16 cellular contexts compared by ENCODE assay signal in the genomic region with DNA sequence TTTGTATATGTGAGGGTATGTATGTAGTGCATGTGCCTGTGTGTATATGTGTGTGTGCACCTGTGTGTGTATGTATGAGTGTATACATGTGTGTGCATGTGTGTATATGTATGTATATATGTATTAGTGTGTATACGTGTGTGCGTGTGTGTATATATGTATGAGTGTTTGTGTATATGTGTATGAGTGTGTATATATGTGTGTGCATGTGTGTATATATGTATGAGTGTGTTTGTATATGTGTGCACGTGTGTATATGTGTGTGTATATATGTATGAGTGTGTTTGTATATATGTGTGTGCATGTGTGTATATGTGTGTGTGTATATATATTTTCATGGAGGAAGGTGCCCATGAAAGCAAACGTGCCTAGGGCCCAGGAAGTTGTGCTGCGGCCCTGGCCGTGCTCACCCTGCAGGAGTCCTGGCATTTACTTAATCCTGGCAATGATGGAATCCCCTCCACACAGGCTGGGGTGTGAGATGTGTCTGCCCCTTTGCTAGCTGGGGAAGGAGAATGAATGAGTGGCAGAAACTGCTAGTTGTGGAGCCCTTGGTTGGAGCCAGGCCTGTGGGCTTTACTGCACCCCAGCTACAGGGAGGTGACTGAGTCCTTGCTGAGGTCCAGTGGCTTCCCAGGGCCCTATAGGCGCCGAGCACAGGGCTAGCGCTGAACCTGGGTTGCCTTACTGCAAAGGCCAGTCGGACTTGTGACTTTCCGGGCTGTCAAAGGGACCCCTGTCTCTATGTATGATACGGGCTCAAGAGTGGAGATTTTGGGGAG.
DNase-seq lines count a peak whose midpoint lies in the region; ATAC-seq, FAIRE-seq and TF ChIP-seq lines count a peak whose summit lies in the region.
"Had no signal": no experiment of that assay in that cellular context is flagged by ENCODE, and none has a peak within 500 bp of the region (broad histone marks: within the 10 kb centered on the region; RNA-seq: fewer than 3 reads in every experiment).

No MANE protein-coding gene starts in this region.

- no peaks in the 10 kb centered on the region for H3K79me1 ChIP-seq in H9 (ENCODE audit: insufficient read depth, low read depth, low read length, poor library complexity, severe bottlenecking)

- 100% methylated on average over 2 of the region's 12 CpGs for whole genome bisulfite sequencing in H9 (ENCODE audit: extremely low coverage, insufficient read length, low lambda C conversion rate)
- WGBS in GM12878 (ENCODE audit: insufficient coverage, insufficient replicate concordance, low lambda C conversion rate, missing lambda C conversion rate) = 55% methylated on average over 12 of the region's 12 CpGs

- TF ChIP-seq CTCF in H9 (conservative IDR thresholded peaks at IDR 0.05) (no peak), GM12878 (IDR thresholded peaks at IDR 0.05 in 2 of 3, conservative IDR thresholded peaks at IDR 0.05 in 1 of 3; ENCODE audit: control insufficient read depth in 2 of 3, extremely low read depth in 1 of 3, insufficient read depth in 1 of 3, low read depth in 3 of 3, low read length in 3 of 3) (no peak), osteocyte (IDR thresholded peaks at IDR 0.05) (no peak), foreskin keratinocyte (conservative IDR thresholded peaks at IDR 0.05) (no peak)

- no peak overlapping the region for H2BK5ac ChIP-seq in H9 (ENCODE audit: insufficient read length, low read length)

- H3K27ac Mint-ChIP-seq in H9 (peak overlapping the region in 1 of 3 experiments; percentile 75; a peak in 1 of 7 replicates), osteocyte (ENCODE audit: unreplicated experiment) (no peak overlapping the region)
- H3K27ac Mint-ChIP-seq in activated CD4-positive, alpha-beta memory T cell treated with anti-CD3 and anti-CD28 coated beads, Interleukin-2, amount 10 ng/mL, durations not matched to agents 7 days and 5 days = no peak overlapping the region
- H3K27ac Mint-ChIP-seq: CD14-positive monocyte had no signal

- H2AFZ ChIP-seq in H9 (ENCODE audit: low read length) (no peak overlapping the region), GM12878 (ENCODE audit: control insufficient read depth, low read depth, low read length) (no peak overlapping the region)

- H3K27me3 Mint-ChIP-seq in H9 (ENCODE audit: low read depth) (peaks cover 9% of the 10 kb centered on the region), osteocyte (ENCODE audit: unreplicated experiment) (peaks cover 5% of the 10 kb centered on the region)
- H3K27me3 Mint-ChIP-seq in activated CD4-positive, alpha-beta memory T cell treated with anti-CD3 and anti-CD28 coated beads, Interleukin-2, amount 10 ng/mL, durations not matched to agents 7 days and 5 days = no peaks in the 10 kb centered on the region

- H2BK15ac ChIP-seq in H9 (ENCODE audit: low read depth, low read length) = no peak overlapping the region

- no peaks in the 10 kb centered on the region for H3K36me3 Mint-ChIP-seq in H9 (ENCODE audit: insufficient read depth in 1 of 3, low read depth in 3 of 3)
- no peaks in the 10 kb centered on the region for H3K36me3 Mint-ChIP-seq in osteocyte (ENCODE audit: unreplicated experiment)
- no peaks in the 10 kb centered on the region for H3K36me3 Mint-ChIP-seq in activated CD4-positive, alpha-beta memory T cell treated with anti-CD3 and anti-CD28 coated beads, Interleukin-2, amount 10 ng/mL, durations not matched to agents 7 days and 5 days (ENCODE audit: low read depth)
- H3K36me3 Mint-ChIP-seq: CD14-positive monocyte; CD8-positive, alpha-beta memory T cell had no signal

- H3K4ac ChIP-seq in H9 (ENCODE audit: low read depth, low read length) = no peak overlapping the region

- peak overlapping the region; percentile 16; the same call in 1 of the 2 replicates for H3K14ac ChIP-seq in H9 (ENCODE audit: insufficient read depth, low read length)

- H3K79me2 ChIP-seq in H9 (ENCODE audit: insufficient read depth, low read length) (no peaks in the 10 kb centered on the region), GM12878 (ENCODE audit: control insufficient read depth, insufficient read depth, low read length) (no peaks in the 10 kb centered on the region)

- SMC1A ChIA-PET in GM12878 (lab: Charles Lee; ENCODE audit: uncharacterized antibody, unreplicated experiment) = interaction anchor here (0.8 to 1.1 kb wide), 4 partner anchors 9 to 295 kb away, joined by 3 read pairs; no protein-coding TSS in a partner anchor

- no TSS peak for BruUV-seq in GM12878 (replicated peaks; lab: Mats Ljungman, UMichigan)

- TF ChIP-seq RAD21 in GM12878 (IDR thresholded peaks at IDR 0.05; ENCODE audit: insufficient read depth, low read depth, low read length) = no peak

- no peak overlapping the region for H2BK120ac ChIP-seq in H9 (ENCODE audit: low read depth, low read length, poor library complexity, severe bottlenecking)

- no peak for FAIRE-seq in GM12878 (lab: Jason Lieb, UNC)
- FAIRE-seq: A549, K562 had no signal

- H2BK12ac ChIP-seq in H9 (ENCODE audit: insufficient read length, low read depth, low read length) = no peak overlapping the region

- no peak overlapping the region for H3K23ac ChIP-seq in H9 (ENCODE audit: insufficient read length, low read depth, low read length)

- TF ChIP-seq EP300 in GM12878 (IDR thresholded peaks at IDR 0.05; ENCODE audit: borderline replicate concordance in 1 of 2, control insufficient read depth in 1 of 2, low read depth in 2 of 2, low read length in 2 of 2) = no peak

- DNase-seq in H9 = no peak
- no peak for DNase-seq in GM12878 (ENCODE audit: low read depth, low spot score)
- DNase-seq in mesenteric fat pad (ENCODE audit: low spot score) = peak; percentile 67
- peak; percentile 51 for DNase-seq in osteocyte (ENCODE audit: extremely low spot score, unreplicated experiment)
- no peak for DNase-seq in NCI-H1436 (lab: John Stamatoyannopoulos, UW)
- no peak for DNase-seq in foreskin keratinocyte
- no peak for DNase-seq in activated CD4-positive, alpha-beta memory T cell treated with anti-CD3 and anti-CD28 coated beads, Interleukin-2, amount 10 ng/mL, durations not matched to agents 7 days and 5 days
- DNase-seq: Caco-2; CD8-positive, alpha-beta memory T cell; DND-41; GDM1; H7 had no signal

- no peak overlapping the region for H2AK5ac ChIP-seq in H9 (ENCODE audit: insufficient read length, low read length)

- H3K9me3 Mint-ChIP-seq in H9 (no peaks in the 10 kb centered on the region), osteocyte (ENCODE audit: unreplicated experiment) (no peaks in the 10 kb centered on the region)
- H3K9me3 Mint-ChIP-seq in activated CD4-positive, alpha-beta memory T cell treated with anti-CD3 and anti-CD28 coated beads, Interleukin-2, amount 10 ng/mL, durations not matched to agents 7 days and 5 days = no peaks in the 10 kb centered on the region
- H3K9me3 Mint-ChIP-seq: CD8-positive, alpha-beta memory T cell had no signal

- no peak overlapping the region for H3K27ac ChIP-seq in H9 (ENCODE audit: insufficient read length, low read depth, low read length)
- H3K27ac ChIP-seq in GM12878 (ENCODE audit: control insufficient read depth, insufficient read depth) = no peak overlapping the region
- no peak overlapping the region for H3K27ac ChIP-seq in foreskin keratinocyte
- H3K27ac ChIP-seq: A549, HL-60 had no signal

- H3K9ac ChIP-seq in H9 (ENCODE audit: extremely low read depth, insufficient read length, low read length) = no peak overlapping the region
- no peak overlapping the region for H3K9ac ChIP-seq in GM12878 (ENCODE audit: control insufficient read depth, insufficient read depth, low read length)

- H3K4me2 ChIP-seq in H9 (ENCODE audit: insufficient read depth, insufficient read length, low read length) (no peak overlapping the region), GM12878 (ENCODE audit: control insufficient read depth, insufficient read depth) (peak overlapping the region; percentile 54; the same call in 1 of the 2 replicates)
- H3K4me2 ChIP-seq: A549 had no signal

- no peak overlapping the region for H3K4me3 Mint-ChIP-seq in H9
- no peak overlapping the region for H3K4me3 Mint-ChIP-seq in osteocyte (ENCODE audit: unreplicated experiment)
- H3K4me3 Mint-ChIP-seq in activated CD4-positive, alpha-beta memory T cell treated with anti-CD3 and anti-CD28 coated beads, Interleukin-2, amount 10 ng/mL, durations not matched to agents 7 days and 5 days = no peak overlapping the region
- H3K4me3 Mint-ChIP-seq: CD14-positive monocyte; CD8-positive, alpha-beta memory T cell had no signal

- H4K91ac ChIP-seq in H9 (ENCODE audit: insufficient read length, low read depth, low read length) = no peak overlapping the region

- intact Hi-C loops in GM12878 (cut with micrococcal nuclease; ENCODE audit: unreplicated experiment) = no loop called here

- no peaks in the 10 kb centered on the region for H3K36me3 ChIP-seq in GM12878 (ENCODE audit: control insufficient read depth in 2 of 2, insufficient read depth in 2 of 2, low read length in 1 of 2)

- CTCF ChIA-PET in GM12878 (lab: Yijun Ruan, JAX) = no interaction called here
- CTCF ChIA-PET in activated CD4-positive, alpha-beta memory T cell treated with anti-CD3 and anti-CD28 coated beads, Interleukin-2, amount 10 ng/mL, durations not matched to agents 7 days and 5 days (lab: Charles Lee) = no interaction called here

- H3K18ac ChIP-seq in H9 (ENCODE audit: insufficient read length, low read depth, low read length) = no peak overlapping the region

- RAD21 ChIA-PET in GM12878 (lab: Charles Lee; ENCODE audit: unreplicated experiment) = interaction anchor here (0.7 to 1.4 kb wide), 2 partner anchors 9 to 11 kb away, joined by 3 to 10 read pairs; no protein-coding TSS in a partner anchor

- TF ChIP-seq POLR2A in GM12878 (IDR thresholded peaks at IDR 0.05; ENCODE audit: low read depth, low read length) = no peak

- H3K4me3 ChIP-seq in GM12878 = no peak overlapping the region
- H3K4me3 ChIP-seq: A549, K562 had no signal

- H3K9me3 ChIP-seq in H9 (ENCODE audit: control insufficient read depth, low read depth, low read length) (no peaks in the 10 kb centered on the region), GM12878 (replicated peaks; ENCODE audit: control insufficient read depth, insufficient read depth, low read length) (no peaks in the 10 kb centered on the region)
- H3K9me3 ChIP-seq: A549, Caco-2 had no signal

- no peak overlapping the region for H4K5ac ChIP-seq in H9 (ENCODE audit: insufficient read length, low read depth, low read length)

- ATAC-seq in GM12878 = no peak; the same call in 2 of the 3 replicates
- ATAC-seq in foreskin keratinocyte = no peak
- ATAC-seq: A549, K562 had no signal

- peaks cover 0 to 3% of the 10 kb centered on the region in 2 experiments; a peak in 2 of 4 replicates for H3K4me1 Mint-ChIP-seq in H9
- no peaks in the 10 kb centered on the region for H3K4me1 Mint-ChIP-seq in osteocyte (ENCODE audit: unreplicated experiment)
- no peaks in the 10 kb centered on the region for H3K4me1 Mint-ChIP-seq in activated CD4-positive, alpha-beta memory T cell treated with anti-CD3 and anti-CD28 coated beads, Interleukin-2, amount 10 ng/mL, durations not matched to agents 7 days and 5 days
- H3K4me1 Mint-ChIP-seq: CD14-positive monocyte; CD8-positive, alpha-beta memory T cell had no signal

- H3T11ph ChIP-seq in H9 (ENCODE audit: low read length) = no peak overlapping the region

- H3K4me1 ChIP-seq in H9 (ENCODE audit: insufficient read depth, low read length) (no peaks in the 10 kb centered on the region), GM12878 (ENCODE audit: control insufficient read depth, insufficient read depth, low read length) (peaks cover 33% of the 10 kb centered on the region), foreskin keratinocyte (no peaks in the 10 kb centered on the region)
- H3K4me1 ChIP-seq: A549, Caco-2 had no signal

- POLR2A ChIA-PET in GM12878 (lab: Charles Lee) = no interaction called here
- POLR2A ChIA-PET in activated CD4-positive, alpha-beta memory T cell treated with anti-CD3 and anti-CD28 coated beads, Interleukin-2, amount 10 ng/mL, durations not matched to agents 7 days and 5 days (lab: Charles Lee) = no interaction called here

- H3K27me3 ChIP-seq in H9 (ENCODE audit: insufficient read depth, low read length) (no peaks in the 10 kb centered on the region), GM12878 (replicated peaks in 1 of 2; ENCODE audit: control insufficient read depth in 2 of 2, insufficient read depth in 2 of 2, low read length in 1 of 2) (no peaks in the 10 kb centered on the region), foreskin keratinocyte (no peaks in the 10 kb centered on the region)

- in situ Hi-C loops in GM12878 (cut with MboI) = no loop called here

- no peak overlapping the region for H4K8ac ChIP-seq in H9 (replicated peaks; ENCODE audit: insufficient read length, low read depth, low read length)

- H4K20me1 ChIP-seq in H9 (ENCODE audit: control insufficient read depth, insufficient read depth, insufficient read length) = no peaks in the 10 kb centered on the region
- no peaks in the 10 kb centered on the region for H4K20me1 ChIP-seq in GM12878 (ENCODE audit: control insufficient read depth, insufficient read depth)

- H3K56ac ChIP-seq in H9 (ENCODE audit: insufficient read length, low read depth, low read length) = no peak overlapping the region

- H2BK20ac ChIP-seq in H9 (ENCODE audit: low read depth, low read length, poor library complexity, severe bottlenecking) = no peak overlapping the region

- no peaks in the 10 kb centered on the region for H3K23me2 ChIP-seq in H9 (ENCODE audit: insufficient read length, low read depth, low read length, poor library complexity, severe bottlenecking)

Comparison
In these comparisons a context has a peak if more than half of its experiments do, and no peak if none do; other contexts are left out.
1. DNase-seq: peak in mesenteric fat pad (single experiment) and osteocyte (single experiment); none in H9 (single experiment), GM12878 (single experiment), NCI-H1436 (single experiment), foreskin keratinocyte (0 of 2) and activated CD4-positive, alpha-beta memory T cell treated with anti-CD3 and anti-CD28 coated beads, Interleukin-2, amount 10 ng/mL, durations not matched to agents 7 days and 5 days (single experiment).